ENCODE assay signal across 8 cellular contexts in genomic region chr7:92528188-92528957, GRCh38. TPM values are rescaled to one million over a fixed set of nuclear protein-coding genes. Genes with fewer than 3 reads are reported as not detected.
DNase-seq lines count a peak whose midpoint lies in the region; ATAC-seq and TF ChIP-seq lines count a peak whose summit lies in the region.

Gene PEX1 (minus strand): TSS chr7:92528520. CDS start chr7:92528435, 85 bp downstream.
Gene RBM48 (plus strand): TSS chr7:92528795. CDS start chr7:92528814, 19 bp downstream.

- H3K36me3 ChIP-seq in DOHH2 (ENCODE audit: control insufficient read depth, low read length) (peaks cover 42% of the 10 kb centered on the region), KOPT-K1 (ENCODE audit: insufficient read depth, low read length) (peaks cover 31% of the 10 kb centered on the region), Peyer's patch (peaks cover 0 to 26% (median 0%) of the 10 kb centered on the region in 3 donors), muscle layer of colon (ENCODE audit: insufficient read depth, low read length) (peaks cover 23% of the 10 kb centered on the region)

- H3K27me3 ChIP-seq in DOHH2 (ENCODE audit: control insufficient read depth, low read length) (no peaks in the 10 kb centered on the region), Peyer's patch (no peaks in the 10 kb centered on the region), muscle layer of colon (ENCODE audit: control insufficient read depth in 1 of 2, insufficient read depth in 2 of 2, low read length in 2 of 2) (no peaks in the 10 kb centered on the region)

- peak within 1 kb of the TSS; percentile 82 for H3K27ac ChIP-seq in DOHH2 (ENCODE audit: low read depth, low read length)
- H3K27ac ChIP-seq in KOPT-K1 (ENCODE audit: low read depth, low read length, poor library complexity, severe bottlenecking), result peak within 1 kb of the TSS; percentile 68
- H3K27ac ChIP-seq in Peyer's patch, result peak within 1 kb of the TSS; percentile 84 to 92 (median 90)
- H3K27ac ChIP-seq in muscle layer of colon (ENCODE audit: low read depth, low read length), result peak within 1 kb of the TSS; percentile 81

- DNase-seq in Peyer's patch, result peak; percentile 91 to 98 (median 98)
- DNase-seq in activated T-cell treated with anti-CD3 and anti-CD28 coated beads, Interleukin-2, amount 50 U/mL, for 48 hours, result peak; percentile 93 to 95
- DNase-seq in stimulated activated CD8-positive, alpha-beta memory T cell treated with anti-CD3 and anti-CD28 coated beads, Interleukin-7, amount 100 ng/mL, for 24 hours (ENCODE audit: low read depth), result peak; percentile 83

- no peaks in the 10 kb centered on the region for H4K20me1 ChIP-seq in DOHH2 (ENCODE audit: control insufficient read depth, insufficient read depth, low read depth, low read length)

- H3K4me3 ChIP-seq in DOHH2 (ENCODE audit: low read length) (peak within 1 kb of the TSS; percentile 81), Peyer's patch (peak within 1 kb of the TSS; percentile 78 to 97 (median 85)), muscle layer of colon (ENCODE audit: low read depth in 1 of 2, low read length in 2 of 2) (peak within 1 kb of the TSS; percentile 87)

- H3K4me1 ChIP-seq in DOHH2 (ENCODE audit: control insufficient read depth, low read length), result peaks cover 26% of the 10 kb centered on the region
- peaks cover 0 to 17% (median 3%) of the 10 kb centered on the region in 4 donors for H3K4me1 ChIP-seq in Peyer's patch
- H3K4me1 ChIP-seq in muscle layer of colon (ENCODE audit: insufficient read depth, low read length), result peaks cover 15% of the 10 kb centered on the region

- peaks cover 53% of the 10 kb centered on the region for H3K79me2 ChIP-seq in DOHH2 (ENCODE audit: control insufficient read depth, low read length)

- peak within 1 kb of the TSS; percentile 88 for H3K4me2 ChIP-seq in DOHH2 (ENCODE audit: low read length)

- H3K9me3 ChIP-seq in DOHH2 (ENCODE audit: control insufficient read depth, insufficient read depth, low read length) (no peaks in the 10 kb centered on the region), KOPT-K1 (ENCODE audit: insufficient read depth, low read length, poor library complexity, severe bottlenecking) (no peaks in the 10 kb centered on the region), Peyer's patch (no peaks in the 10 kb centered on the region), muscle layer of colon (ENCODE audit: low read length) (no peaks in the 10 kb centered on the region)

- peaks cover 11% of the 10 kb centered on the region for H3F3A ChIP-seq in DOHH2 (ENCODE audit: control insufficient read depth, insufficient read depth)

- no peaks in the 10 kb centered on the region for H3K9me2 ChIP-seq in DOHH2 (replicated peaks; ENCODE audit: control insufficient read depth, low read length)

- peak within 1 kb of the TSS; percentile 63 for H3K9ac ChIP-seq in muscle layer of colon (ENCODE audit: low read length)

- peak; percentile 30 to 58 for TF ChIP-seq POLR2A in Peyer's patch (IDR thresholded peaks at IDR 0.05)

- peak; percentile 86 for TF ChIP-seq CTCF in DOHH2 (IDR thresholded peaks at IDR 0.05; ENCODE audit: low read depth, low read length, poor library complexity, severe bottlenecking)
- TF ChIP-seq CTCF in Peyer's patch (IDR thresholded peaks at IDR 0.05), result peak in 4 of 6 experiments; percentile 41 to 72 (median 52)

- peak; percentile 96 for ATAC-seq in GM21786 (IDR thresholded peaks at IDR 0.05; ENCODE audit: unreplicated experiment)
- peak; percentile 99 for ATAC-seq in esophagus mucosa

RNA-seq across cellular contexts. Expression of gene PEX1, which starts in this region (rescaled TPM):
- total RNA-seq in Peyer's patch (10 to 100 TPM; 20.4 to 32.2 (median 24.4) TPM), esophagus mucosa (10.6 TPM)

RNA-seq across cellular contexts. Expression of gene RBM48, which starts in this region (rescaled TPM):
- total RNA-seq in Peyer's patch, result 10 to 100 TPM in 3 of 4 donors, 1 to 10 TPM in 1; 8.7 to 17.3 (median 11.5) TPM
- 5.8 TPM for total RNA-seq in esophagus mucosa

Comparison
In these comparisons a context has a peak if more than half of its experiments do, and no peak if none do; other contexts are left out.
1. Peak in every context shown above with its lines: DNase-seq, ATAC-seq, H3K4me3 ChIP-seq and H3K27ac ChIP-seq.